ENCODE assay signal across 27 cellular contexts in genomic region chr14:49918709-49919108, GRCh38.
"Had no signal": no experiment of that assay in that cellular context is flagged by ENCODE, and none has a peak within 500 bp of the region (broad histone marks: within the 10 kb centered on the region; RNA-seq: fewer than 3 reads in every experiment).

No MANE protein-coding gene starts in this region.

- H3K27ac Mint-ChIP-seq: naive thymus-derived CD4-positive, alpha-beta T cell; natural killer cell; nephron; neural progenitor cell; progenitor cell of endocrine pancreas; stimulated activated effector memory CD8-positive, alpha-beta T cell treated with anti-CD3 and anti-CD28 coated beads, Interleukin-12 subunit alpha, Interleukin-12 subunit beta, amount 100 ng/mL, for 72 hours; stimulated activated naive B cell treated with anti-CD40 and anti-IgM and Interleukin-4, amounts not matched to agents 10 μg/mL and 1 μg/mL and 100 μg/mL, for 72 hours; stimulated activated naive CD8-positive, alpha-beta T cell treated with anti-CD3 and anti-CD28 coated beads, Interleukin-15, Interleukin-2, amounts not matched to agents 100 ng/mL and 50 ng/mL, for 24 hours had no signal

- H3K4me2 ChIP-seq: neural progenitor cell had no signal

- H3K27me3 Mint-ChIP-seq: naive thymus-derived CD4-positive, alpha-beta T cell; progenitor cell of endocrine pancreas; stimulated activated naive B cell treated with anti-CD40 and anti-IgM and Interleukin-4, amounts not matched to agents 10 μg/mL and 1 μg/mL and 100 μg/mL, for 72 hours; stimulated activated naive CD8-positive, alpha-beta T cell treated with anti-CD3 and anti-CD28 coated beads, Interleukin-15, Interleukin-2, amounts not matched to agents 100 ng/mL and 50 ng/mL, for 24 hours had no signal

- H3K4me3 Mint-ChIP-seq: naive thymus-derived CD4-positive, alpha-beta T cell; natural killer cell; nephron; neural progenitor cell; stimulated activated effector memory CD8-positive, alpha-beta T cell treated with anti-CD3 and anti-CD28 coated beads, Interleukin-12 subunit alpha, Interleukin-12 subunit beta, amount 100 ng/mL, for 72 hours; stimulated activated naive B cell treated with anti-CD40 and anti-IgM and Interleukin-4, amounts not matched to agents 10 μg/mL and 1 μg/mL and 100 μg/mL, for 72 hours; stimulated activated naive CD8-positive, alpha-beta T cell treated with anti-CD3 and anti-CD28 coated beads, Interleukin-15, Interleukin-2, amounts not matched to agents 100 ng/mL and 50 ng/mL, for 24 hours had no signal

- H3K9me3 ChIP-seq: ovary, psoas muscle, stomach, thoracic aorta, thyroid gland, tibial nerve, upper lobe of right lung, uterus had no signal

- H3K36me3 ChIP-seq: neural progenitor cell, ovary, stomach, thoracic aorta, thyroid gland, tibial nerve, upper lobe of right lung, uterus had no signal

- H3K4me1 Mint-ChIP-seq: neural progenitor cell had no signal

- H2AFZ ChIP-seq: neural progenitor cell, parathyroid adenoma had no signal

- DNase-seq: naive thymus-derived CD4-positive, alpha-beta T cell; natural killer cell; occipital lobe; ovary; posterior cingulate gyrus; psoas muscle; right cardiac atrium; stimulated activated CD4-positive, alpha-beta T cell treated with anti-CD3 and anti-CD28 coated beads, Interleukin-15, amount 100 ng/mL, for 24 hours; stimulated activated CD4-positive, alpha-beta T cell treated with anti-CD3 and anti-CD28 coated beads, Interleukin-2, amount 100 ng/mL, for 24 hours; stimulated activated CD4-positive, alpha-beta T cell treated with anti-CD3 and anti-CD28 coated beads, Interleukin-2, amount 100 ng/mL, for 48 hours; stimulated activated CD4-positive, alpha-beta T cell treated with anti-CD3 and anti-CD28 coated beads, Interleukin-4, amount 100 ng/mL, for 24 hours; stimulated activated naive B cell treated with anti-CD40 and anti-IgM and Interleukin-4, amounts not matched to agents 10 μg/mL and 1 μg/mL and 100 μg/mL, for 72 hours; stimulated activated naive CD4-positive, alpha-beta T cell treated with Interleukin-2 at 50 U/mL for 16 hours; stomach; thyroid gland; upper lobe of right lung; uterus had no signal

- H3K4me3 ChIP-seq: neural progenitor cell, ovary, psoas muscle, skin epidermis, stomach, thoracic aorta, thyroid gland, tibial nerve, upper lobe of right lung, uterus had no signal

- ATAC-seq: naive thymus-derived CD4-positive, alpha-beta T cell; natural killer cell; psoas muscle; right cardiac atrium; sciatic nerve; stimulated activated effector memory CD8-positive, alpha-beta T cell treated with anti-CD3 and anti-CD28 coated beads, Interleukin-12 subunit alpha, Interleukin-12 subunit beta, amount 100 ng/mL, for 72 hours; stimulated activated naive B cell treated with anti-CD40 and anti-IgM and Interleukin-4, amounts not matched to agents 10 μg/mL and 1 μg/mL and 100 μg/mL, for 72 hours; upper lobe of right lung had no signal

- H3K27me3 ChIP-seq: neural progenitor cell, ovary, stomach, thyroid gland, tibial nerve, upper lobe of right lung, uterus had no signal

- H3K27ac ChIP-seq: neural progenitor cell, ovary, parathyroid adenoma, psoas muscle, skin epidermis, stomach, thoracic aorta, thyroid gland, tibial nerve, upper lobe of right lung, uterus had no signal

- H3K36me3 Mint-ChIP-seq: natural killer cell, neural progenitor cell had no signal

- H3K79me2 ChIP-seq: parathyroid adenoma had no signal

- H3K4me1 ChIP-seq: neural progenitor cell, parathyroid adenoma, psoas muscle, thyroid gland, upper lobe of right lung, uterus had no signal

- H3K9me3 Mint-ChIP-seq: natural killer cell; nephron; neural progenitor cell; stimulated activated effector memory CD8-positive, alpha-beta T cell treated with anti-CD3 and anti-CD28 coated beads, Interleukin-12 subunit alpha, Interleukin-12 subunit beta, amount 100 ng/mL, for 72 hours; stimulated activated naive CD8-positive, alpha-beta T cell treated with anti-CD3 and anti-CD28 coated beads, Interleukin-15, Interleukin-2, amounts not matched to agents 100 ng/mL and 50 ng/mL, for 24 hours had no signal
